18 cellular contexts compared by ENCODE assay signal in the genomic region with DNA sequence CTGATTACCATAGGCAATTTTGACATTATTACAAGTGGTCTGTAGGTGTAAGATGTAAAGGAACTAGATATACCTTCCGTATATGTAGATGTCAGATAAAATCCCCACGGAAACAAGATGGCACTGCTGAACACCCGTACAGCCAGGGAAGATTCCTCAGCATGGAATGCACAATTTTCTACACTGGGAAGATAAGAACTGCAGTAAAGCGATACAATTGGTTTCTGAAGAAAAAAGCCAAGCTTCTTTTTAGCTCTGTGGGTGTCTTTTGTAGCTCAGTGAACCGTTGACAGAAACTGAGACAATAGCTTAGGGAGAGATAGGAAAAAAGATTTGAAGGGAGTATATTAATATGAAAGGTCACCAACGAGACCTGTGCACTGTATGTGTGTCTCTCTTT.
"Had no signal": no experiment of that assay in that cellular context is flagged by ENCODE, and none has a peak within 500 bp of the region (broad histone marks: within the 10 kb centered on the region; RNA-seq: fewer than 3 reads in every experiment).

No MANE protein-coding gene starts in this region.

- H3K36me3 ChIP-seq: esophagus squamous epithelium, gastroesophageal sphincter, neutrophil, right atrium auricular region, stomach, thoracic aorta, transverse colon had no signal

- H3K4me3 ChIP-seq: esophagus squamous epithelium, gastroesophageal sphincter, psoas muscle, right atrium auricular region, stomach, thoracic aorta, transverse colon had no signal

- H3K27me3 ChIP-seq: esophagus squamous epithelium, gastroesophageal sphincter, neutrophil, right atrium auricular region, stomach, transverse colon had no signal

- H3K4me1 ChIP-seq: esophagus squamous epithelium, gastroesophageal sphincter, psoas muscle, right atrium auricular region, stomach, transverse colon had no signal

- H3K27ac ChIP-seq: esophagus squamous epithelium, gastroesophageal sphincter, neutrophil, psoas muscle, right atrium auricular region, stomach, thoracic aorta, transverse colon had no signal

- H3K9me3 ChIP-seq: esophagus squamous epithelium, gastroesophageal sphincter, neutrophil, psoas muscle, right atrium auricular region, stomach, thoracic aorta, transverse colon had no signal

- DNase-seq: effector memory CD8-positive, alpha-beta T cell; esophagus squamous epithelium; foreskin fibroblast; glutamatergic neuron; islet precursor cell; natural killer cell; psoas muscle; small intestine; stimulated activated CD4-positive, alpha-beta T cell treated with anti-CD3 and anti-CD28 coated beads, Interleukin-12 subunit alpha, Interleukin-12 subunit beta, amount 100 ng/mL, for 4 hours; stimulated activated naive CD4-positive, alpha-beta T cell; stomach; substantia nigra; transverse colon had no signal

- ATAC-seq: effector memory CD8-positive, alpha-beta T cell; gastroesophageal sphincter; left lobe of liver; natural killer cell; psoas muscle had no signal
